ENCODE assay signal across 9 cellular contexts in genomic region chr13:52599037-52599852, GRCh38. TPM values are rescaled to one million over a fixed set of nuclear protein-coding genes. Genes with fewer than 3 reads are reported as not detected.
DNase-seq lines count a peak whose midpoint lies in the region; ATAC-seq, FAIRE-seq and TF ChIP-seq lines count a peak whose summit lies in the region.
"Had no signal": no experiment of that assay in that cellular context is flagged by ENCODE, and none has a peak within 500 bp of the region (broad histone marks: within the 10 kb centered on the region; RNA-seq: fewer than 3 reads in every experiment).

No MANE protein-coding gene starts in this region.

- ATAC-seq in GM21367 (IDR thresholded peaks at IDR 0.05; ENCODE audit: unreplicated experiment): peak; percentile 18
- no peak for ATAC-seq in HG03439 (IDR thresholded peaks at IDR 0.05; ENCODE audit: unreplicated experiment)

- H3K4me1 Mint-ChIP-seq in CD14-positive monocyte: peaks cover 10% of the 10 kb centered on the region
- peaks cover 20% of the 10 kb centered on the region for H3K4me1 Mint-ChIP-seq in brain

- no peak overlapping the region for H3K27ac Mint-ChIP-seq in CD14-positive monocyte
- H3K27ac Mint-ChIP-seq in brain: peak overlapping the region; percentile 65 to 99 (median 93)

- no peak for FAIRE-seq in RCC 7860 (lab: Jason Lieb, UNC)

- TF ChIP-seq CTCF in CD14-positive monocyte (IDR thresholded peaks at IDR 0.05): no peak
- TF ChIP-seq CTCF in NB4 (IDR thresholded peaks at IDR 0.05; ENCODE audit: low read depth, low read length): no peak
- no peak for TF ChIP-seq CTCF in brain (conservative IDR thresholded peaks at IDR 0.05)

- H3K9me3 Mint-ChIP-seq in CD14-positive monocyte (peaks cover 0 to 10% (median 0%) of the 10 kb centered on the region in 7 donors), brain (no peaks in the 10 kb centered on the region)

- H3K27me3 Mint-ChIP-seq in CD14-positive monocyte (ENCODE audit: low read depth in 3 of 3): peaks cover 25 to 36% (median 27%) of the 10 kb centered on the region in 3 donors
- peaks cover 3% of the 10 kb centered on the region for H3K27me3 Mint-ChIP-seq in brain

- peak overlapping the region; percentile 73 to 87 for H3K4me3 Mint-ChIP-seq in CD14-positive monocyte
- H3K4me3 Mint-ChIP-seq in brain: peak overlapping the region; percentile 80 to 94 (median 88)

- no peak for DNase-seq in CD14-positive monocyte (ENCODE audit: low spot score)
- no peak for DNase-seq in NB4 (ENCODE audit: low read depth)
- DNase-seq in kidney glomerular epithelial cell (lab: John Stamatoyannopoulos, UW): peak; percentile 47
- peak; percentile 59 for DNase-seq in stromal cell of bone marrow (ENCODE audit: low read depth)
- no peak for DNase-seq in RCC 7860 (ENCODE audit: low spot score)

- TF ChIP-seq POLR2A in NB4 (IDR thresholded peaks at IDR 0.05; ENCODE audit: extremely low read depth, insufficient read length): no peak

- intact Hi-C loops in CD14-positive monocyte (cut with micrococcal nuclease): no loop called here

- no peaks in the 10 kb centered on the region for H3K36me3 Mint-ChIP-seq in CD14-positive monocyte
- H3K36me3 Mint-ChIP-seq in brain: no peaks in the 10 kb centered on the region

- H3K4me3 ChIP-seq in NB4 (ENCODE audit: low read depth, low read length): peak overlapping the region; percentile 59
- H3K4me3 ChIP-seq: lung had no signal

RNA-seq across cellular contexts. Expression of gene HNRNPA1L2, which starts 43.0 kb away (rescaled TPM):
- 1 to 10 TPM in 1 of 2 donors, under 1 TPM in 1; 0.79 to 1.5 TPM for polyA plus RNA-seq in CD14-positive monocyte
- 5.1 TPM for polyA plus RNA-seq in brain (ENCODE audit: insufficient read depth, low read depth, low replicate concordance)

RNA-seq across cellular contexts. Expression of gene SUGT1, which starts 53.4 kb away (rescaled TPM):
- polyA plus RNA-seq in CD14-positive monocyte: 10 to 100 TPM; 37.7 to 40.1 TPM
- polyA plus RNA-seq in brain (ENCODE audit: insufficient read depth, low read depth, low replicate concordance): 21.7 TPM

Comparison
In these comparisons a context has a peak if more than half of its experiments do, and no peak if none do; other contexts are left out.
1. DNase-seq: peak in kidney glomerular epithelial cell (single experiment) and stromal cell of bone marrow (single experiment); none in CD14-positive monocyte (single experiment), NB4 (single experiment) and RCC 7860 (single experiment).
2. H3K27ac Mint-ChIP-seq: peak in brain (5 of 5); none in CD14-positive monocyte (0 of 7).